Comparison of ENCODE assay signal across 9 cellular contexts in the genomic region with DNA sequence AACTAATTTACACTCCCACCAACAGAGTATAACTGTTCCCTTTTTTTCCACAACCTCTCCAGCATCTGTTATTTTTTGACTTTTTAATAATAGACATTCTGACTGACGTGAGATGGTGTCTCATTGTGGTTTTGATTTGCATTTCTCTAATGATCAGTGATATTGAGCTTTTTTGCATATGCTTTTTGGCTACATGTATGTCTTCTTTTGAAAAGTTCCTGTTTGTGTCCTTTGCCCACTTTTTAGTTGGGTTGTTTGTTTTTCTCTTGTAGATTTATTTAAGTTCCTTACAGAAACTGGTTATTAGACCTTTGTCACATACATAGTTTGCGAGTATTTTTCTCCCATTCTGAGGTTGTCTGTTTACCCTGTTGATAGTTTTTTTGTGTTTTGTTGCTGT.
"Had no signal": no experiment of that assay in that cellular context is flagged by ENCODE, and none has a peak within 500 bp of the region (broad histone marks: within the 10 kb centered on the region; RNA-seq: fewer than 3 reads in every experiment).

No MANE protein-coding gene starts in this region.

- H3K9ac ChIP-seq: GM23248 had no signal

- ATAC-seq: GM23338, HCT116 had no signal

- DNase-seq: GM23248, GOT3, H7, H9, HCEC 1CT, HFFc6 had no signal

- H3K27ac ChIP-seq: GM23248 had no signal

- H3K27ac Mint-ChIP-seq: GM23338, H9, HFFc6 had no signal

- H3K36me3 ChIP-seq: HAP-1 had no signal

- H3K4me3 Mint-ChIP-seq: GM23338, H9, HFFc6 had no signal

- H3K4me1 ChIP-seq: HAP-1 had no signal

- H3K4me3 ChIP-seq: GM23248, GM23338, HAP-1 had no signal

- H3K9me3 ChIP-seq: HAP-1 had no signal
